2 cellular contexts compared by ENCODE assay signal in genomic region chr1:47004004-47004403, GRCh38.
TF ChIP-seq lines count a peak whose summit lies in the region.

No MANE protein-coding gene starts in this region.

TF ChIP-seq in HepG2, 621 proteins besides CTCF, POLR2A, EP300 and RAD21:
- TF ChIP-seq CC2D1A (CRISPR knock-in tag; IDR thresholded peaks at IDR 0.05), result no peak
- no peak for TF ChIP-seq PBX2 (CRISPR knock-in tag; IDR thresholded peaks at IDR 0.05)
- no peak for TF ChIP-seq ZNF138 (CRISPR knock-in tag; IDR thresholded peaks at IDR 0.05; ENCODE audit: low read depth)
- no peak for TF ChIP-seq HMGA1 (CRISPR knock-in tag; conservative IDR thresholded peaks at IDR 0.05)
- no peak for TF ChIP-seq ZNF773 (CRISPR knock-in tag; IDR thresholded peaks at IDR 0.05; ENCODE audit: borderline replicate concordance)
- TF ChIP-seq NR2C2 (CRISPR knock-in tag; IDR thresholded peaks at IDR 0.05; ENCODE audit: borderline replicate concordance), result no peak
- no peak for TF ChIP-seq ZNF17 (CRISPR knock-in tag; IDR thresholded peaks at IDR 0.05)
- no peak for TF ChIP-seq NR2F2 (IDR thresholded peaks at IDR 0.05; ENCODE audit: borderline replicate concordance, low read depth)
- no peak for TF ChIP-seq ZNF567 (CRISPR knock-in tag; IDR thresholded peaks at IDR 0.05; ENCODE audit: borderline replicate concordance)
- no peak for TF ChIP-seq ZNF224 (CRISPR knock-in tag; IDR thresholded peaks at IDR 0.05)
- TF ChIP-seq YEATS2 (CRISPR knock-in tag; IDR thresholded peaks at IDR 0.05; ENCODE audit: borderline replicate concordance), result no peak
- no peak for TF ChIP-seq ZNF33A (CRISPR knock-in tag; IDR thresholded peaks at IDR 0.05; ENCODE audit: borderline replicate concordance)
- TF ChIP-seq RNF2 (conservative IDR thresholded peaks at IDR 0.05; ENCODE audit: low read depth), result no peak

TF ChIP-seq in SK-N-SH, 30 proteins besides CTCF, POLR2A, EP300 and RAD21:
- TF ChIP-seq MAX (IDR thresholded peaks at IDR 0.05; ENCODE audit: low read depth), result no peak
